8 cellular contexts compared by ENCODE assay signal in the genomic region with DNA sequence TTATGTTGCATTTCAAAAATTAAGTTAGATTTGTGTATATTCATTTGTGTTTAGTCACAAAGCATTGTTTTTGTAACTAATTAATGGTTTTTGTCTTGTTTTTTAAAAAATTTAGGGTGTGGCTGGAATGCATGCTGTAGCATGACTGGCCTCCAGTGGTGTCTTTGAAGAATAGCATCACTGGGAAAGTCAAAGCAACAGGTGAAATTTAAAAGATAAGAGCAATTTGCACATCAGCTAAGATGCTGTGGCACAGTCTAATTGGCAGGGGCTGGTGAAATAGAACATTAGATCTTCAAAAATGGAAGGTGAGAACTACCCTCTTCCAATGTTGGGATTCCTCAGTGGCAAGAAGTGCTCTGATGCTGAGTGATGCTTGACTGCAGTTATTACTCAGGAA. TPM values are rescaled to one million over a fixed set of nuclear protein-coding genes. Genes with fewer than 3 reads are reported as not detected.
DNase-seq lines count a peak whose midpoint lies in the region; ATAC-seq and TF ChIP-seq lines count a peak whose summit lies in the region.

No MANE protein-coding gene starts in this region.

- H3K27me3 ChIP-seq in dorsolateral prefrontal cortex (no peaks in the 10 kb centered on the region), sigmoid colon (no peaks in the 10 kb centered on the region)

- peaks cover 2% of the 10 kb centered on the region for H3K27me3 Mint-ChIP-seq in activated CD4-positive, alpha-beta T cell treated with anti-CD3 and anti-CD28 coated beads for 36 hours

- H3K4me1 ChIP-seq in sigmoid colon: no peaks in the 10 kb centered on the region

- no peak overlapping the region for H3K4me3 Mint-ChIP-seq in activated CD4-positive, alpha-beta T cell treated with anti-CD3 and anti-CD28 coated beads for 36 hours

- intact Hi-C loops in dorsolateral prefrontal cortex (cut with DNase I): loop anchor here in 1 of 2 donors (5.0 to 10.0 kb wide), 4 partner anchors 88 to 453 kb away; no protein-coding TSS in a partner anchor
- intact Hi-C loops in sigmoid colon (cut with DNase I): no loop called here
- intact Hi-C loops in activated CD4-positive, alpha-beta T cell treated with anti-CD3 and anti-CD28 coated beads for 36 hours (cut with DNase I, micrococcal nuclease): loop anchor here in 1 of 2 experiments (5.0 kb wide), 1 partner anchor 328 kb away; no protein-coding TSS in a partner anchor

- TF ChIP-seq CTCF in dorsolateral prefrontal cortex (IDR thresholded peaks at IDR 0.05 in 54 of 56, conservative IDR thresholded peaks at IDR 0.05 in 2 of 56; ENCODE audit: low read depth in 1 of 56, partially characterized antibody in 56 of 56): peak; percentile 57 to 95 (median 82)
- TF ChIP-seq CTCF in sigmoid colon (IDR thresholded peaks at IDR 0.05): peak in 3 of 4 experiments; percentile 17 to 48 (median 30)

- H3K9me3 Mint-ChIP-seq in activated CD4-positive, alpha-beta T cell treated with anti-CD3 and anti-CD28 coated beads for 36 hours (ENCODE audit: low read depth): no peaks in the 10 kb centered on the region

- peak overlapping the region in 38 of 59 donors; percentile 1 to 74 (median 40) for H3K27ac ChIP-seq in dorsolateral prefrontal cortex
- H3K27ac ChIP-seq in sigmoid colon: no peak overlapping the region

- H3K36me3 Mint-ChIP-seq in activated CD4-positive, alpha-beta T cell treated with anti-CD3 and anti-CD28 coated beads for 36 hours (ENCODE audit: low read depth): no peaks in the 10 kb centered on the region

- POLR2A ChIA-PET in activated CD4-positive, alpha-beta T cell treated with anti-CD3 and anti-CD28 coated beads for 36 hours (lab: Charles Lee): no interaction called here

- no peak for TF ChIP-seq POLR2A in sigmoid colon (IDR thresholded peaks at IDR 0.05)

- H3K9me3 ChIP-seq in sigmoid colon: no peaks in the 10 kb centered on the region

- H3K4me3 ChIP-seq in dorsolateral prefrontal cortex (peak overlapping the region in 6 of 59 donors; percentile 7 to 21 (median 11)), sigmoid colon (no peak overlapping the region)

- no peak for TF ChIP-seq EP300 in sigmoid colon (IDR thresholded peaks at IDR 0.05)

- no peak overlapping the region for H3K27ac Mint-ChIP-seq in activated CD4-positive, alpha-beta T cell treated with anti-CD3 and anti-CD28 coated beads for 36 hours

- no peaks in the 10 kb centered on the region for H3K4me1 Mint-ChIP-seq in activated CD4-positive, alpha-beta T cell treated with anti-CD3 and anti-CD28 coated beads for 36 hours

- DNase-seq in NCI-H82 (lab: John Stamatoyannopoulos, UW): peak; percentile 39
- no peak for DNase-seq in NCI-H82 treated with DMSO at 0.1 percent for 48 hours (lab: John Stamatoyannopoulos, UW; ENCODE audit: unreplicated experiment)
- peak; percentile 48 for DNase-seq in NCI-H2171 treated with DMSO at 0.1 percent for 48 hours (lab: John Stamatoyannopoulos, UW)
- no peak for DNase-seq in dorsolateral prefrontal cortex
- DNase-seq in sigmoid colon: no peak
- DNase-seq in activated CD4-positive, alpha-beta T cell treated with anti-CD3 and anti-CD28 coated beads for 36 hours: no peak
- no peak for DNase-seq in activated effector memory CD4-positive, alpha-beta T cell treated with Interleukin-2 at 50 U/mL for 16 hours
- DNase-seq in activated T-cell treated with anti-CD3 and anti-CD28 coated beads for 4 hours: no peak

- ATAC-seq in activated CD4-positive, alpha-beta T cell treated with anti-CD3 and anti-CD28 coated beads for 36 hours: no peak

- CTCF ChIA-PET in activated CD4-positive, alpha-beta T cell treated with anti-CD3 and anti-CD28 coated beads for 36 hours (lab: Charles Lee): interaction anchor here (1.5 kb wide), 1 partner anchor 25 kb away, joined by 3 read pairs; no protein-coding TSS in a partner anchor

- no peaks in the 10 kb centered on the region for H3K36me3 ChIP-seq in sigmoid colon

RNA-seq across cellular contexts. Expression of a gene that starts 45.3 kb away (rescaled TPM):
- total RNA-seq in dorsolateral prefrontal cortex: 100 to 1,000 TPM; 454 to 846 (median 697) TPM
- 100 to 1,000 TPM in 1 of 4 donors, 10 to 100 TPM in 3; 69.8 to 141 (median 81.6) TPM for total RNA-seq in sigmoid colon
- 10 to 100 TPM in 1 of 3 donors, 1 to 10 TPM in 2; 1.4 to 12.4 (median 6.0) TPM for polyA plus RNA-seq in sigmoid colon
- 1 to 10 TPM; 2.1 to 3.3 TPM for total RNA-seq in activated CD4-positive, alpha-beta T cell treated with anti-CD3 and anti-CD28 coated beads for 36 hours

Comparison
In these comparisons a context has a peak if more than half of its experiments do, and no peak if none do; other contexts are left out.
1. DNase-seq: peak in NCI-H82 (single experiment) and NCI-H2171 treated with DMSO at 0.1 percent for 48 hours (single experiment); none in NCI-H82 treated with DMSO at 0.1 percent for 48 hours (single experiment), dorsolateral prefrontal cortex (0 of 10), sigmoid colon (single experiment), activated CD4-positive, alpha-beta T cell treated with anti-CD3 and anti-CD28 coated beads for 36 hours (single experiment), activated effector memory CD4-positive, alpha-beta T cell treated with Interleukin-2 at 50 U/mL for 16 hours (single experiment) and activated T-cell treated with anti-CD3 and anti-CD28 coated beads for 4 hours (single experiment).
2. H3K27ac ChIP-seq: peak in dorsolateral prefrontal cortex (38 of 59); none in sigmoid colon (0 of 4).
3. RNA of a gene that starts 45.3 kb away (total RNA-seq): 454 to 846 TPM in dorsolateral prefrontal cortex and 69.8 to 141 TPM in sigmoid colon; 2.1 to 3.3 TPM in activated CD4-positive, alpha-beta T cell treated with anti-CD3 and anti-CD28 coated beads for 36 hours; every median in the first group is over 10 times any median in the second.